In the genomic region with DNA sequence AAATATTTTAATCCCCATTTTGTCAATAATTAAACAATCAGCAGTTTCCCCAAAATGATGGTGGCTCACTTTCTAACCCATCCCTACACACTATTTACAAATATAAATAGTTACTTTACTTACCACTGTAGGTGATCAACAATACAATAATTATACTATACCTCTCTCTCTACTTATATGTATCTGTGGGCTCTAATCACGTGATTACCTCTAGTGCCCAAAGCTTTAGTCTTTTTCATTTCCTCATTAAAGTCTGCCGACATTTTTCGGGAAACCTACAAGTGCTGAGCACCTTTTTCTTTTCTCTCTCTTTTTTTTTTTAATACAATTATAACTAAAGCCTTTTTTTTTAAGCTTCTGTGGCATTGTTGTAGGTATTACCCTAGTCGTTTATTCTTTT, we compare ENCODE assay signal across 28 cellular contexts.
"Had no signal": no experiment of that assay in that cellular context is flagged by ENCODE, and none has a peak within 500 bp of the region (broad histone marks: within the 10 kb centered on the region; RNA-seq: fewer than 3 reads in every experiment).

No MANE protein-coding gene starts in this region.

- H3K27ac ChIP-seq: neural progenitor cell, ovary, parathyroid adenoma, psoas muscle, skin epidermis, spleen, suprapubic skin, testis, tibial artery, transverse colon, upper lobe of right lung, uterus had no signal

- ATAC-seq: natural killer cell; psoas muscle; right cardiac atrium; sciatic nerve; stimulated activated memory B cell treated with anti-CD40 and anti-IgM and Interleukin-4, amounts not matched to agents 10 μg/mL and 1 μg/mL and 100 μg/mL, for 72 hours; stimulated activated naive CD8-positive, alpha-beta T cell treated with anti-CD3 and anti-CD28 coated beads, Interleukin-15, amount 100 ng/mL, for 72 hours; stimulated activated naive CD8-positive, alpha-beta T cell treated with anti-CD3 and anti-CD28 coated beads, Interleukin-15, Interleukin-2, amounts not matched to agents 100 U/mL and 50 U/mL, for 24 hours; upper lobe of right lung had no signal

- H3K9me3 ChIP-seq: ovary, psoas muscle, suprapubic skin, testis, tibial artery, transverse colon, upper lobe of right lung, uterus had no signal

- H3K4me1 ChIP-seq: neural progenitor cell, parathyroid adenoma, psoas muscle, suprapubic skin, testis, tibial artery, transverse colon, upper lobe of right lung, uterus had no signal

- H3K4me2 ChIP-seq: neural progenitor cell, smooth muscle cell had no signal

- H3K4me3 ChIP-seq: neural progenitor cell, ovary, psoas muscle, skin epidermis, smooth muscle cell, spleen, suprapubic skin, testis, tibial artery, transverse colon, upper lobe of right lung, uterus had no signal

- H3K36me3 ChIP-seq: neural progenitor cell, ovary, spleen, suprapubic skin, transverse colon, upper lobe of right lung, uterus had no signal

- H3K27me3 ChIP-seq: neural progenitor cell, ovary, spleen, suprapubic skin, testis, tibial artery, transverse colon, upper lobe of right lung, uterus had no signal

- H3K9ac ChIP-seq: neural progenitor cell, parathyroid adenoma had no signal

- H2AFZ ChIP-seq: neural progenitor cell, parathyroid adenoma had no signal

- H3K79me2 ChIP-seq: parathyroid adenoma had no signal

- DNase-seq: natural killer cell; occipital lobe; ovary; posterior cingulate gyrus; psoas muscle; right cardiac atrium; spleen; stimulated activated CD4-positive, alpha-beta T cell treated with anti-CD3 and anti-CD28 coated beads, Interleukin-12 subunit alpha, Interleukin-12 subunit beta, amount 100 ng/mL, for 4 hours; stimulated activated CD4-positive, alpha-beta T cell treated with anti-CD3 and anti-CD28 coated beads, Interleukin-1b, Interleukin-23, amount 100 ng/mL, for 48 hours; stimulated activated CD4-positive, alpha-beta T cell treated with anti-CD3 and anti-CD28 coated beads, Interleukin-4, amount 100 ng/mL, for 1 hour; stimulated activated CD4-positive, alpha-beta T cell treated with anti-CD3 and anti-CD28 coated beads, Interleukin-4, amount 100 ng/mL, for 4 hours; stimulated activated CD8-positive, alpha-beta memory T cell treated with anti-CD3 and anti-CD28 coated beads, Interleukin-4, amount 100 ng/mL, for 48 hours; stimulated activated naive CD4-positive, alpha-beta T cell; stimulated activated naive CD8-positive, alpha-beta T cell treated with anti-CD3 and anti-CD28 coated beads, Interleukin-15, amount 100 ng/mL, for 72 hours; stimulated activated naive CD8-positive, alpha-beta T cell treated with anti-CD3 and anti-CD28 coated beads, Interleukin-15, Interleukin-2, amounts not matched to agents 100 U/mL and 50 U/mL, for 24 hours; substantia nigra; testis; tibial artery; transverse colon; upper lobe of right lung; uterus had no signal
